Comparison of ENCODE assay signal across 19 cellular contexts in genomic region chr1:13549021-13549420, GRCh38. TPM values are rescaled to one million over a fixed set of nuclear protein-coding genes. Genes with fewer than 3 reads are reported as not detected.
DNase-seq lines count a peak whose midpoint lies in the region; ATAC-seq, FAIRE-seq and TF ChIP-seq lines count a peak whose summit lies in the region.
"Had no signal": no experiment of that assay in that cellular context is flagged by ENCODE, and none has a peak within 500 bp of the region (broad histone marks: within the 10 kb centered on the region; RNA-seq: fewer than 3 reads in every experiment).

No MANE protein-coding gene starts in this region.

- no peak overlapping the region for H3K4me3 Mint-ChIP-seq in neural crest cell
- H3K4me3 Mint-ChIP-seq: CD14-positive monocyte; CD4-positive, alpha-beta memory T cell had no signal

- no peak for FAIRE-seq in HTR-8/SVneo (lab: Jason Lieb, UNC)
- FAIRE-seq: H54 had no signal

- H3K27me3 Mint-ChIP-seq in neural crest cell (ENCODE audit: low read depth): no peaks in the 10 kb centered on the region

- H3K27ac ChIP-seq in caudate nucleus (ENCODE audit: low read depth, low read length) (peak overlapping the region; percentile 63), substantia nigra (ENCODE audit: low read depth, low read length, poor library complexity, severe bottlenecking) (peak overlapping the region; percentile 49)
- H3K27ac ChIP-seq: BLaER1 had no signal

- peaks cover 13% of the 10 kb centered on the region for H3K4me1 Mint-ChIP-seq in neural crest cell
- H3K4me1 Mint-ChIP-seq: CD14-positive monocyte; CD4-positive, alpha-beta memory T cell had no signal

- peak overlapping the region; percentile 47 for H3K27ac Mint-ChIP-seq in neural crest cell (ENCODE audit: unreplicated experiment)
- H3K27ac Mint-ChIP-seq: CD4-positive, alpha-beta memory T cell had no signal

- H3K9me3 Mint-ChIP-seq in neural crest cell: no peaks in the 10 kb centered on the region

- no peak for TF ChIP-seq CTCF in neural crest cell (conservative IDR thresholded peaks at IDR 0.05)

- DNase-seq in caudate nucleus (lab: John Stamatoyannopoulos, UW) (peak in 1 of 61 donors; percentile 31), left lobe of liver (ENCODE audit: low spot score) (peak; percentile 2), neural crest cell (ENCODE audit: low read depth, low spot score) (no peak), substantia nigra (lab: John Stamatoyannopoulos, UW) (no peak), HTR-8/SVneo (ENCODE audit: insufficient read length, low spot score) (no peak), NCI-H187 treated with DMSO at 0.1 percent for 48 hours (lab: John Stamatoyannopoulos, UW) (no peak)
- DNase-seq: 8988T; CD4-positive, alpha-beta memory T cell; DMS153; DMS79; GDM1; HCEC 1CT had no signal

- H3K36me3 Mint-ChIP-seq in neural crest cell (ENCODE audit: low read depth): no peaks in the 10 kb centered on the region
- H3K36me3 Mint-ChIP-seq: CD14-positive monocyte; CD4-positive, alpha-beta memory T cell had no signal

- ATAC-seq in left lobe of liver: no peak
- ATAC-seq in GM21390 (IDR thresholded peaks at IDR 0.05; ENCODE audit: unreplicated experiment): no peak

RNA-seq across cellular contexts. Expression of gene PDPN, which starts 34.6 kb away (rescaled TPM):
- 0.33 TPM for total RNA-seq in left lobe of liver
- total RNA-seq in neural crest cell: 47.4 and 51.7 TPM in 2 replicates
- total RNA-seq: CD4-positive, alpha-beta memory T cell; HT-29 had no signal

RNA-seq across cellular contexts. Expression of gene LRRC38, which starts 35.2 kb away (rescaled TPM):
- total RNA-seq in left lobe of liver (not detected), neural crest cell (not detected in 2 replicates)
- total RNA-seq: A673; CD4-positive, alpha-beta memory T cell; Daoy; HT-29 had no signal

Comparison
In these comparisons a context has a peak if more than half of its experiments do, and no peak if none do; other contexts are left out.
1. RNA of gene PDPN, which starts 34.6 kb away (total RNA-seq): 47.4 to 51.7 TPM in neural crest cell; 0.33 TPM in left lobe of liver (single experiment); every median in the first group is over 10 times any median in the second.